ENCODE assay signal across 12 cellular contexts in the genomic region with DNA sequence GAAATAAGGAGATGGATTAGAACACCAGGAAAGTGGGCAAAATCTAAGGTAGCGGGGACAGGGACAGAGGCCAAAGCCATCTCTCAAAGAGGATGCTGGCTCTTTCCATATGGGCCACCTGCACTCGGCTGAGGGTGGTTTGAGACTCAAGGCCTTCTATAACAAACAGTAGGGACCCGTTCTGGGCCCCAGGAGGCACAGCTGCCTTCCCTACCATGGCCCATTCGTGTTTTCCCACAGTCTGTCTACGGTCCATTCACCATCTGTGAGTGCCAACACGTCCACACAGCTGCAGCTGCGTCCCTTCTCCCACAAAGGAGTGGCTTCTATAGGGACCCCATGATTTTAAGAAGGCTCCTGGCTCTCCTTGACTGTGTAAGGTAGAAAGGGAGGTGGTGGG. TPM values are rescaled to one million over a fixed set of nuclear protein-coding genes. Genes with fewer than 3 reads are reported as not detected.
"Had no signal": no experiment of that assay in that cellular context is flagged by ENCODE, and none has a peak within 500 bp of the region (broad histone marks: within the 10 kb centered on the region; RNA-seq: fewer than 3 reads in every experiment).

No MANE protein-coding gene starts in this region.

- H3K9ac ChIP-seq: GM23248 had no signal

- H3K36me3 ChIP-seq: HAP-1 had no signal

- DNase-seq: GM23248, GOT3, H7, HFFc6, KBM-7 had no signal

- H3K27ac ChIP-seq: GM23248, HL-60 had no signal

- H2AFZ ChIP-seq: GM23248 had no signal

- ATAC-seq: HCT116 had no signal

- H3K4me1 ChIP-seq: HAP-1 had no signal

- H3K4me3 ChIP-seq: GM23248, HAP-1 had no signal

- H3K9me3 ChIP-seq: HAP-1 had no signal

RNA-seq across cellular contexts. Expression of a gene that starts 0.9 kb away (rescaled TPM):
- total RNA-seq: GM23248, H4, H7, HFFc6, HT1080 had no signal
- polyA plus RNA-seq: GM23248, HepG2, IgD-negative memory B cell had no signal
